ENCODE assay signal across 13 cellular contexts in the genomic region with DNA sequence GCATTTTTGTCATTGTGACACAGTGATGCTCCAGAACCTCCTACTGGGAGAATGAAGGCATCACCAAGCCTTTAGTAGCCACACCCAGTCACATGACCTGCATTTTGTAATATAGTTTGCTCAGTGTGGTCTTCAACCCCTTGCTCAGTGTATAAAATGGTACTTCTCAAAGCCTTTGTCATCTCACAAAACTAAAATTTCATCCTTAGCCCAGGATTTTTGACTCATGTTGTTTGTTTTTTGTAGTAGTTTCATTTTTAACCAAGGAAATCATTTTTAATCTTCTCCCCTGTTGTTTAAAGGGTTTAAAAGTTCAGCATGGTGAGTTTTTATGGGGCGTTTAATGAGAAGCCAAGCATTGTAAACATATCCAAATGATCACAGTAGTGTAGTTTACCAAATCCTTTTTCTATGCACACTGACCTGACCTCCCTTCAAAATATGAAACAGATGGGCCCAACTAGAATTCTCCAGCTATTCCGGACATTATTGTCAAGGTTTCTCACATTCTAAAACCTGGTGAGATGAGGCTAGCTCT. TPM values are rescaled to one million over a fixed set of nuclear protein-coding genes. Genes with fewer than 3 reads are reported as not detected.
DNase-seq lines count a peak whose midpoint lies in the region; ATAC-seq and TF ChIP-seq lines count a peak whose summit lies in the region.
"Had no signal": no experiment of that assay in that cellular context is flagged by ENCODE, and none has a peak within 500 bp of the region (broad histone marks: within the 10 kb centered on the region; RNA-seq: fewer than 3 reads in every experiment).

No MANE protein-coding gene starts in this region.

- TF ChIP-seq CTCF in RWPE2 (IDR thresholded peaks at IDR 0.05; ENCODE audit: poor library complexity, severe bottlenecking) = no peak

- in situ Hi-C loops in G401 (cut with HindIII; ENCODE audit: low sequenced_read_pairs) = no loop called here

- H3K27ac ChIP-seq in RWPE2 (ENCODE audit: poor library complexity, severe bottlenecking) (peak overlapping the region; percentile 28), skeletal muscle tissue (ENCODE audit: low read depth, low read length) (peak overlapping the region; percentile 58)
- H3K27ac ChIP-seq: WERI-Rb-1 had no signal

- H3K9me3 ChIP-seq in RWPE2 (ENCODE audit: severe bottlenecking) (no peaks in the 10 kb centered on the region), skeletal muscle tissue (ENCODE audit: control insufficient read depth in 3 of 3, low read length in 3 of 3) (peaks cover 0 to 2% (median 0%) of the 10 kb centered on the region in 3 donors)

- H3K4me1 ChIP-seq in RWPE2 (ENCODE audit: insufficient read depth, poor library complexity, severe bottlenecking) (peaks cover 42% of the 10 kb centered on the region), skeletal muscle tissue (ENCODE audit: control insufficient read depth in 3 of 3, insufficient read depth in 3 of 3, low read length in 3 of 3) (peaks cover 32 to 52% (median 37%) of the 10 kb centered on the region in 3 donors)

- DNase-seq in G401 (ENCODE audit: low spot score) (peak; percentile 67), RWPE2 (ENCODE audit: low spot score) (no peak), fibroblast of the conjunctiva (ENCODE audit: low read depth) (peak; percentile 28), retina (no peak), amygdala (lab: John Stamatoyannopoulos, UW) (no peak)
- no peak for DNase-seq in activated CD4-positive, CD25-positive, alpha-beta regulatory T cell (lab: John Stamatoyannopoulos, UW)
- DNase-seq: activated T-cell treated with anti-CD3 and anti-CD28 coated beads, Interleukin-2, amount 50 U/mL, for 1 hour; cortex of kidney; stimulated activated CD4-positive, alpha-beta T cell treated with anti-CD3 and anti-CD28 coated beads, Interleukin-12 subunit alpha, Interleukin-12 subunit beta, amount 100 ng/mL, for 4 hours; WERI-Rb-1 had no signal

- H3K27me3 ChIP-seq in RWPE2 (ENCODE audit: insufficient read depth, poor library complexity, severe bottlenecking) = no peaks in the 10 kb centered on the region
- H3K27me3 ChIP-seq in skeletal muscle tissue (ENCODE audit: control insufficient read depth in 3 of 3, insufficient read depth in 3 of 3, low read length in 3 of 3) = no peaks in the 10 kb centered on the region

- H3K36me3 ChIP-seq in RWPE2 (ENCODE audit: low read depth) (peaks cover 33% of the 10 kb centered on the region), skeletal muscle tissue (ENCODE audit: control insufficient read depth in 3 of 3, insufficient read depth in 3 of 3, low read length in 3 of 3) (peaks cover 0 to 5% (median 4%) of the 10 kb centered on the region in 3 donors)
- H3K36me3 ChIP-seq: WERI-Rb-1 had no signal

- H3K9ac ChIP-seq in skeletal muscle tissue (ENCODE audit: low read depth in 1 of 3, low read length in 3 of 3) = no peak overlapping the region

- ATAC-seq in RWPE2 (ENCODE audit: low read depth) (no peak), HG03342 (IDR thresholded peaks at IDR 0.05; ENCODE audit: unreplicated experiment) (no peak)
- ATAC-seq: HepG2 had no signal

- H3K4me3 ChIP-seq in RWPE2 (ENCODE audit: severe bottlenecking) (no peak overlapping the region), skeletal muscle tissue (ENCODE audit: low read length in 3 of 3) (no peak overlapping the region)

RNA-seq across cellular contexts. Expression of a gene that starts 25.4 kb away (rescaled TPM):
- total RNA-seq in G401 (2014; rRNA removed; shearing (Covaris generic)) = 0.25 and 5.0 TPM in 2 replicates
- 11.0 TPM for total RNA-seq in skeletal muscle tissue

Comparison
In these comparisons a context has a peak if more than half of its experiments do, and no peak if none do; other contexts are left out.
1. DNase-seq: peak in G401 (single experiment) and fibroblast of the conjunctiva (single experiment); none in RWPE2 (single experiment), retina (single experiment), activated CD4-positive, CD25-positive, alpha-beta regulatory T cell (0 of 4) and amygdala (0 of 56).